8 cellular contexts compared by ENCODE assay signal in genomic region chr11:2901196-2901796, GRCh38. TPM values are rescaled to one million over a fixed set of nuclear protein-coding genes. Genes with fewer than 3 reads are reported as not detected.
A peak's percentile ranks its signal among the peaks of the same experiment; 100 is the strongest.
DNase-seq lines count a peak whose midpoint lies in the region; ATAC-seq and TF ChIP-seq lines count a peak whose summit lies in the region.

No MANE protein-coding gene starts in this region.

- H3K79me2 ChIP-seq in Loucy (ENCODE audit: insufficient read depth, low read length) = peaks cover 20% of the 10 kb centered on the region; the same call in 1 of the 2 replicates

- H3K27me3 Mint-ChIP-seq in nephron (ENCODE audit: low read depth) = peaks cover 25% of the 10 kb centered on the region

- H3K9me2 ChIP-seq in Loucy (replicated peaks; ENCODE audit: low read depth, low read length) = no peaks in the 10 kb centered on the region

- H3K27me3 ChIP-seq in Loucy (ENCODE audit: insufficient read depth, low read length, poor library complexity, severe bottlenecking) = no peaks in the 10 kb centered on the region
- peaks cover 8% of the 10 kb centered on the region for H3K27me3 ChIP-seq in ectodermal cell (ENCODE audit: control insufficient read depth, insufficient read depth, low read length, poor library complexity, severe bottlenecking)

- H2AFZ ChIP-seq in Loucy (ENCODE audit: low read length) = peak overlapping the region; percentile 71; the same call in 1 of the 2 replicates

- peak overlapping the region in 1 of 3 experiments; percentile 76 for H3K27ac Mint-ChIP-seq in nephron

- H3K4me1 Mint-ChIP-seq in nephron = peaks cover 5% of the 10 kb centered on the region

- no peak for ATAC-seq in GM18505 (IDR thresholded peaks at IDR 0.05; ENCODE audit: unreplicated experiment)
- ATAC-seq in GM21528 (IDR thresholded peaks at IDR 0.05; ENCODE audit: low FRiP score, unreplicated experiment) = no peak

- peaks cover 11% of the 10 kb centered on the region for H3K9me3 Mint-ChIP-seq in nephron

- H3K9me3 ChIP-seq in Loucy (ENCODE audit: insufficient read depth, low read depth, low read length) (no peaks in the 10 kb centered on the region), ectodermal cell (ENCODE audit: control insufficient read depth, low read length) (no peaks in the 10 kb centered on the region)

- no peak overlapping the region for H3K27ac ChIP-seq in ectodermal cell (ENCODE audit: insufficient read depth, low read depth, low read length, poor library complexity, severe bottlenecking)

- POLR2A ChIA-PET in AG04449 (lab: Yijun Ruan, JAX) = interaction anchor here (2.8 kb wide), 1 partner anchor 28 kb away, joined by 12 read pairs; the partner anchor contains the start of gene PHLDA2

- TF ChIP-seq POLR2A in GM18505 (IDR thresholded peaks at IDR 0.05; ENCODE audit: borderline replicate concordance, extremely low read depth, insufficient read depth, insufficient read length) = no peak

- peak overlapping the region; percentile 61 to 70 (median 67) for H3K4me3 Mint-ChIP-seq in nephron

- peak overlapping the region; percentile 84 for H3K4me2 ChIP-seq in Loucy (ENCODE audit: low read depth, low read length, poor library complexity, severe bottlenecking)

- H3K9ac ChIP-seq in Loucy (ENCODE audit: low read depth, low read length, poor library complexity, severe bottlenecking) = peak overlapping the region; percentile 87

- DNase-seq in AG04449 (ENCODE audit: low read depth, low spot score) = no peak
- DNase-seq in NAMALWA (ENCODE audit: low spot score) = no peak
- DNase-seq in NCI-H82 (lab: John Stamatoyannopoulos, UW) = no peak

- 82 to 87% methylated on average over 16 of the region's 16 CpGs for WGBS in ectodermal cell, 2 experiments

- peaks cover 5% of the 10 kb centered on the region for H3K36me3 Mint-ChIP-seq in nephron (ENCODE audit: low read depth)

- TF ChIP-seq CTCF in AG04449 (IDR thresholded peaks at IDR 0.05; ENCODE audit: insufficient read depth, low read length, missing control alignments) = no peak
- no peak for TF ChIP-seq CTCF in Loucy (conservative IDR thresholded peaks at IDR 0.05; ENCODE audit: low read length)
- no peak for TF ChIP-seq CTCF in nephron (IDR thresholded peaks at IDR 0.05; ENCODE audit: unreplicated experiment in 3 of 3)

- H3K4me3 ChIP-seq in AG04449 (ENCODE audit: low read depth, low read length) (peak overlapping the region; percentile 60), Loucy (ENCODE audit: low read length, poor library complexity, severe bottlenecking) (peak overlapping the region; percentile 86), ectodermal cell (ENCODE audit: insufficient read depth, low read depth, low read length) (peak overlapping the region; percentile 63)

- H3K4me1 ChIP-seq in Loucy (ENCODE audit: insufficient read depth, low read length, poor library complexity, severe bottlenecking) (peaks cover 64% of the 10 kb centered on the region), ectodermal cell (ENCODE audit: control insufficient read depth, insufficient read depth, low read length) (peaks cover 9% of the 10 kb centered on the region)

- no peaks in the 10 kb centered on the region for H3F3A ChIP-seq in Loucy (ENCODE audit: low read depth)

- no peaks in the 10 kb centered on the region for H3K36me3 ChIP-seq in Loucy (ENCODE audit: insufficient read depth, low read length)
- no peaks in the 10 kb centered on the region for H3K36me3 ChIP-seq in ectodermal cell (ENCODE audit: control insufficient read depth, insufficient read depth, low read length)

- CTCF ChIA-PET in AG04449 (lab: Yijun Ruan, JAX) = interaction anchor here (0.7 to 3.1 kb wide), 5 partner anchors 9 to 369 kb away, joined by 3 to 14 read pairs (median 4); partner anchors contain the start of gene CDKN1C

- no peaks in the 10 kb centered on the region for H4K20me1 ChIP-seq in Loucy (ENCODE audit: insufficient read depth, low read length, poor library complexity, severe bottlenecking)

RNA-seq across cellular contexts. Expression of gene CDKN1C, which starts 15.7 kb away (rescaled TPM):
- polyA plus RNA-seq in ectodermal cell (2013, experiment 1 of 4) = 49.6 TPM
- 35.2 TPM for polyA plus RNA-seq in ectodermal cell (2013, experiment 2 of 4)
- polyA plus RNA-seq in ectodermal cell (2013, experiment 3 of 4) = 50.7 TPM
- 58.4 TPM for polyA plus RNA-seq in ectodermal cell (2013, experiment 4 of 4)

RNA-seq across cellular contexts. Expression of gene PHLDA2, which starts 27.9 kb away (rescaled TPM):
- 4.6 TPM for polyA plus RNA-seq in ectodermal cell (2013, experiment 1 of 4)
- polyA plus RNA-seq in ectodermal cell (2013, experiment 2 of 4) = 2.9 TPM
- polyA plus RNA-seq in ectodermal cell (2013, experiment 3 of 4) = 3.3 TPM
- polyA plus RNA-seq in ectodermal cell (2013, experiment 4 of 4) = 2.6 TPM
